13 cellular contexts compared by ENCODE assay signal in the genomic region with DNA sequence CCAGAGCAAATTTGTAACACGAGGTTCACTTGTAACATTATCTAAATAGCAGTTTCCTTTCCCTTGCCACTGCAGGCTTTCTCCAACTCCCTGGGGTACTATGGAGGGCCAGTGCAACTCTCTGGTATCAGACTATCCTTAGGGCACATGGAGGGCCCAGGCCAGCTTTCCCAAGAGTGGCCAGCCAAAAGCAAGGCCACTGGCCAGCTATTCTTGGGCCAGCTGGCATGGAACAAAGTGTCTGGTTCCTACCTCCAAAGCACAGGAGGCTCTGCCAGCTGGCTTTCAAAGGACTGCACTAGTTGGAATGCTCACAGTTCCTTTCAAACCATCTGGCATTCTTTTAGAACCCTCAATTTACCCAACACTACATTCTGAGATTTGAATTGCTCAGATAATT. TPM values are rescaled to one million over a fixed set of nuclear protein-coding genes. Genes with fewer than 3 reads are reported as not detected.
DNase-seq lines count a peak whose midpoint lies in the region; ATAC-seq, FAIRE-seq and TF ChIP-seq lines count a peak whose summit lies in the region.
"Had no signal": no experiment of that assay in that cellular context is flagged by ENCODE, and none has a peak within 500 bp of the region (broad histone marks: within the 10 kb centered on the region; RNA-seq: fewer than 3 reads in every experiment).

No MANE protein-coding gene starts in this region.

- H3K36me3 ChIP-seq in mammary epithelial cell (ENCODE audit: insufficient read depth, low read length): no peaks in the 10 kb centered on the region

- no peak overlapping the region for H3K4me2 ChIP-seq in mammary epithelial cell (ENCODE audit: insufficient read depth, low read depth, low read length)

- H3K9me3 Mint-ChIP-seq in MCF 10A (ENCODE audit: unreplicated experiment): no peaks in the 10 kb centered on the region
- no peaks in the 10 kb centered on the region for H3K9me3 Mint-ChIP-seq in dendritic cell treated with granulocyte-macrophage colony-stimulating factor and Interleukin-4, amounts not matched to agents 40 ng/mL and 50 ng/mL, for 4 days
- H3K9me3 Mint-ChIP-seq: activated naive CD4-positive, alpha-beta T cell treated with anti-CD3 and anti-CD28 coated beads for 36 hours had no signal

- dilution Hi-C loops in mammary epithelial cell (cut with HindIII; ENCODE audit: low sequenced_read_pairs): loop anchor here (5.0 kb wide), 3 partner anchors 49 to 161 kb away; no protein-coding TSS in a partner anchor

- peak overlapping the region; percentile 46 for H3K27ac Mint-ChIP-seq in MCF 10A (ENCODE audit: low read depth, unreplicated experiment)
- H3K27ac Mint-ChIP-seq in dendritic cell treated with granulocyte-macrophage colony-stimulating factor and Interleukin-4, amounts not matched to agents 40 ng/mL and 50 ng/mL, for 4 days: peak overlapping the region; percentile 66
- H3K27ac Mint-ChIP-seq: activated naive CD4-positive, alpha-beta T cell treated with anti-CD3 and anti-CD28 coated beads for 36 hours had no signal

- TF ChIP-seq CTCF in MCF 10A (IDR thresholded peaks at IDR 0.05; ENCODE audit: unreplicated experiment): no peak
- no peak for TF ChIP-seq CTCF in mammary epithelial cell (conservative IDR thresholded peaks at IDR 0.05 in 1 of 2, IDR thresholded peaks at IDR 0.05 in 1 of 2; ENCODE audit: extremely low read depth in 1 of 2, insufficient read depth in 1 of 2, low read depth in 1 of 2, low read length in 2 of 2)

- no peaks in the 10 kb centered on the region for H3K4me1 ChIP-seq in mammary epithelial cell (ENCODE audit: insufficient read depth, low read length)

- no peak overlapping the region for H3K4me3 ChIP-seq in mammary epithelial cell (replicated peaks in 1 of 3; ENCODE audit: insufficient read depth in 1 of 3, low read depth in 2 of 3, low read length in 3 of 3)
- H3K4me3 ChIP-seq: lung had no signal

- H3K9ac ChIP-seq in mammary epithelial cell (ENCODE audit: insufficient read depth, low read length): no peak overlapping the region

- H3K4me1 Mint-ChIP-seq in MCF 10A (ENCODE audit: insufficient read depth, unreplicated experiment): peaks cover 18% of the 10 kb centered on the region
- H3K4me1 Mint-ChIP-seq in dendritic cell treated with granulocyte-macrophage colony-stimulating factor and Interleukin-4, amounts not matched to agents 40 ng/mL and 50 ng/mL, for 4 days (ENCODE audit: low read depth): peaks cover 57% of the 10 kb centered on the region

- in situ Hi-C loops in mammary epithelial cell (cut with MboI; ENCODE audit: low sequenced_read_pairs in 2 of 2): no loop called here

- no peaks in the 10 kb centered on the region for H3K27me3 ChIP-seq in mammary epithelial cell (ENCODE audit: insufficient read depth, low read length)

- H4K20me1 ChIP-seq in mammary epithelial cell (ENCODE audit: insufficient read depth, low read length): no peaks in the 10 kb centered on the region

- WGBS in mammary epithelial cell (ENCODE audit: low coverage, missing lambda C conversion rate): 7% methylated on average over 1 of the region's 1 CpG

- intact Hi-C loops in MCF 10A (cut with micrococcal nuclease) (no loop called here), mammary epithelial cell (cut with micrococcal nuclease) (no loop called here)
- intact Hi-C loops in dendritic cell treated with granulocyte-macrophage colony-stimulating factor and Interleukin-4, amounts not matched to agents 40 ng/mL and 50 ng/mL, for 4 days (cut with micrococcal nuclease): no loop called here

- H3K79me2 ChIP-seq in mammary epithelial cell (ENCODE audit: insufficient read depth, low read length): peaks cover 38% of the 10 kb centered on the region

- H3K9me3 ChIP-seq in mammary epithelial cell (replicated peaks; ENCODE audit: insufficient read depth, low read length): no peaks in the 10 kb centered on the region

- H3K27me3 Mint-ChIP-seq in MCF 10A (ENCODE audit: insufficient read depth, unreplicated experiment): no peaks in the 10 kb centered on the region
- H3K27me3 Mint-ChIP-seq in dendritic cell treated with granulocyte-macrophage colony-stimulating factor and Interleukin-4, amounts not matched to agents 40 ng/mL and 50 ng/mL, for 4 days: no peaks in the 10 kb centered on the region

- no peak overlapping the region for H3K27ac ChIP-seq in mammary epithelial cell (ENCODE audit: insufficient read depth, low read depth, low read length)
- H3K27ac ChIP-seq: epithelial cell of prostate had no signal

- FAIRE-seq in urothelium cell line (lab: Jason Lieb, UNC): no peak

- H2AFZ ChIP-seq in mammary epithelial cell (ENCODE audit: low read depth, low read length): no peak overlapping the region

- CTCF ChIA-PET in MCF 10A (lab: Yijun Ruan, JAX) (interaction anchor here (0.6 to 1.4 kb wide), 4 partner anchors 79 to 719 kb away, joined by 3 to 18 read pairs (median 4); no protein-coding TSS in a partner anchor), mammary epithelial cell (lab: Charles Lee; ENCODE audit: low non-redundant PET) (no interaction called here)

- POLR2A ChIA-PET in MCF 10A (lab: Yijun Ruan, JAX): interaction anchor here (0.7 to 2.9 kb wide), 9 partner anchors 8 to 690 kb away, joined by 3 to 10 read pairs (median 4); no protein-coding TSS in a partner anchor

- BruUV-seq in MCF 10A (replicated peaks; lab: Mats Ljungman, UMichigan) (no TSS peak), mammary epithelial cell (replicated peaks; lab: Mats Ljungman, UMichigan) (no TSS peak)

- no peak overlapping the region for H3K4me3 Mint-ChIP-seq in MCF 10A (ENCODE audit: unreplicated experiment)
- H3K4me3 Mint-ChIP-seq in dendritic cell treated with granulocyte-macrophage colony-stimulating factor and Interleukin-4, amounts not matched to agents 40 ng/mL and 50 ng/mL, for 4 days: no peak overlapping the region
- H3K4me3 Mint-ChIP-seq: activated naive CD4-positive, alpha-beta T cell treated with anti-CD3 and anti-CD28 coated beads for 36 hours had no signal

- peaks cover 6% of the 10 kb centered on the region for H3K36me3 Mint-ChIP-seq in MCF 10A (ENCODE audit: insufficient read depth, unreplicated experiment)
- H3K36me3 Mint-ChIP-seq in dendritic cell treated with granulocyte-macrophage colony-stimulating factor and Interleukin-4, amounts not matched to agents 40 ng/mL and 50 ng/mL, for 4 days (ENCODE audit: low read depth): peaks cover 60% of the 10 kb centered on the region

- no peak for ATAC-seq in GM21528 (IDR thresholded peaks at IDR 0.05; ENCODE audit: low FRiP score, unreplicated experiment)

- DNase-seq in MCF 10A (ENCODE audit: unreplicated experiment): no peak
- DNase-seq in mammary epithelial cell: no peak
- peak; percentile 72 for DNase-seq in middle frontal gyrus (ENCODE audit: extremely low spot score, low spot score)
- DNase-seq in activated effector memory CD4-positive, alpha-beta T cell treated with anti-CD3 and anti-CD28 coated beads, Interleukin-2, amount 50 U/mL, for 16 hours: no peak
- no peak for DNase-seq in D341Med (ENCODE audit: low spot score)
- DNase-seq in urothelium cell line (ENCODE audit: low spot score): no peak
- DNase-seq: activated naive CD4-positive, alpha-beta T cell treated with anti-CD3 and anti-CD28 coated beads for 36 hours; KBM-7; NK-92 treated with Interleukin-12 subunit alpha and Interleukin-12 subunit beta, amount 100 ng/mL, for 24 hours had no signal

RNA-seq across cellular contexts. Expression of a gene that starts 8.7 kb away (rescaled TPM):
- total RNA-seq in MCF 10A (2022) (23.2 and 28.8 TPM in 2 replicates), mammary epithelial cell (10 to 100 TPM in 1 of 2 donors, 1 to 10 TPM in 1; 8.8 to 13.5 TPM)
- 5.9 TPM for polyA plus RNA-seq in mammary epithelial cell
- 15.0 TPM for polyA minus RNA-seq in mammary epithelial cell
